ENCODE assay signal across 21 cellular contexts in genomic region chrX:87272491-87272890, GRCh38.
"Had no signal": no experiment of that assay in that cellular context is flagged by ENCODE, and none has a peak within 500 bp of the region (broad histone marks: within the 10 kb centered on the region; RNA-seq: fewer than 3 reads in every experiment).

No MANE protein-coding gene starts in this region.

- H3K4me3 Mint-ChIP-seq: activated CD4-positive, alpha-beta memory T cell treated with anti-CD3 and anti-CD28 coated beads, Interleukin-2, amount 10 ng/mL, durations not matched to agents 7 days and 5 days; activated CD4-positive, alpha-beta T cell treated with anti-CD3 and anti-CD28 coated beads, Interleukin-2, amount 10 ng/mL, durations not matched to agents 7 days and 5 days; activated naive CD4-positive, alpha-beta T cell treated with anti-CD3 and anti-CD28 coated beads, Interleukin-2, amount 10 ng/mL, durations not matched to agents 7 days and 5 days; activated naive CD8-positive, alpha-beta T cell treated with anti-CD3 and anti-CD28 coated beads, Interleukin-2, amount 10 ng/mL, durations not matched to agents 7 days and 5 days; activated T-cell treated with anti-CD3 and anti-CD28 coated beads, Interleukin-2, amount 50 U/mL, for 24 hours; activated T-cell treated with anti-CD3 and anti-CD28 coated beads, Interleukin-2, amount 50 U/mL, for 72 hours; brain had no signal

- H3K27ac Mint-ChIP-seq: activated CD4-positive, alpha-beta memory T cell treated with anti-CD3 and anti-CD28 coated beads, Interleukin-2, amount 10 ng/mL, durations not matched to agents 7 days and 5 days; activated CD4-positive, alpha-beta T cell treated with anti-CD3 and anti-CD28 coated beads, Interleukin-2, amount 10 ng/mL, durations not matched to agents 7 days and 5 days; activated naive CD4-positive, alpha-beta T cell treated with anti-CD3 and anti-CD28 coated beads, Interleukin-2, amount 10 ng/mL, durations not matched to agents 7 days and 5 days; activated naive CD4-positive, alpha-beta T cell treated with anti-CD3 and anti-CD28 coated beads, Interleukin-2, amount 50 U/mL, for 72 hours; activated naive CD8-positive, alpha-beta T cell treated with anti-CD3 and anti-CD28 coated beads, Interleukin-2, amount 10 ng/mL, durations not matched to agents 7 days and 5 days; activated T-cell treated with anti-CD3 and anti-CD28 coated beads, Interleukin-2, amount 50 U/mL, for 24 hours; activated T-cell treated with anti-CD3 and anti-CD28 coated beads, Interleukin-2, amount 50 U/mL, for 72 hours; brain had no signal

- H3K36me3 ChIP-seq: ascending aorta, colonic mucosa had no signal

- H3K27me3 Mint-ChIP-seq: activated CD4-positive, alpha-beta memory T cell treated with anti-CD3 and anti-CD28 coated beads, Interleukin-2, amount 10 ng/mL, durations not matched to agents 7 days and 5 days; activated CD4-positive, alpha-beta T cell treated with anti-CD3 and anti-CD28 coated beads, Interleukin-2, amount 10 ng/mL, durations not matched to agents 7 days and 5 days; activated naive CD4-positive, alpha-beta T cell treated with anti-CD3 and anti-CD28 coated beads, Interleukin-2, amount 10 ng/mL, durations not matched to agents 7 days and 5 days; activated naive CD8-positive, alpha-beta T cell treated with anti-CD3 and anti-CD28 coated beads, Interleukin-2, amount 10 ng/mL, durations not matched to agents 7 days and 5 days; activated T-cell treated with anti-CD3 and anti-CD28 coated beads, Interleukin-2, amount 50 U/mL, for 24 hours; brain had no signal

- H3K9me3 Mint-ChIP-seq: activated CD4-positive, alpha-beta memory T cell treated with anti-CD3 and anti-CD28 coated beads, Interleukin-2, amount 10 ng/mL, durations not matched to agents 7 days and 5 days; activated CD4-positive, alpha-beta T cell treated with anti-CD3 and anti-CD28 coated beads, Interleukin-2, amount 10 ng/mL, durations not matched to agents 7 days and 5 days; activated naive CD4-positive, alpha-beta T cell treated with anti-CD3 and anti-CD28 coated beads, Interleukin-2, amount 10 ng/mL, durations not matched to agents 7 days and 5 days; activated naive CD4-positive, alpha-beta T cell treated with anti-CD3 and anti-CD28 coated beads, Interleukin-2, amount 50 U/mL, for 72 hours; activated naive CD8-positive, alpha-beta T cell treated with anti-CD3 and anti-CD28 coated beads, Interleukin-2, amount 10 ng/mL, durations not matched to agents 7 days and 5 days; activated T-cell treated with anti-CD3 and anti-CD28 coated beads, Interleukin-2, amount 50 U/mL, for 24 hours; activated T-cell treated with anti-CD3 and anti-CD28 coated beads, Interleukin-2, amount 50 U/mL, for 72 hours; brain had no signal

- H3K9me3 ChIP-seq: ascending aorta, colonic mucosa had no signal

- H3K4me1 ChIP-seq: ascending aorta, colonic mucosa had no signal

- H3K4me1 Mint-ChIP-seq: activated CD4-positive, alpha-beta memory T cell treated with anti-CD3 and anti-CD28 coated beads, Interleukin-2, amount 10 ng/mL, durations not matched to agents 7 days and 5 days; activated CD4-positive, alpha-beta T cell treated with anti-CD3 and anti-CD28 coated beads, Interleukin-2, amount 10 ng/mL, durations not matched to agents 7 days and 5 days; activated naive CD4-positive, alpha-beta T cell treated with anti-CD3 and anti-CD28 coated beads, Interleukin-2, amount 10 ng/mL, durations not matched to agents 7 days and 5 days; activated naive CD8-positive, alpha-beta T cell treated with anti-CD3 and anti-CD28 coated beads, Interleukin-2, amount 10 ng/mL, durations not matched to agents 7 days and 5 days; brain had no signal

- H3K36me3 Mint-ChIP-seq: activated naive CD4-positive, alpha-beta T cell treated with anti-CD3 and anti-CD28 coated beads, Interleukin-2, amount 10 ng/mL, durations not matched to agents 7 days and 5 days; activated naive CD4-positive, alpha-beta T cell treated with anti-CD3 and anti-CD28 coated beads, Interleukin-2, amount 50 U/mL, for 72 hours; activated naive CD8-positive, alpha-beta T cell treated with anti-CD3 and anti-CD28 coated beads, Interleukin-2, amount 10 ng/mL, durations not matched to agents 7 days and 5 days; brain had no signal

- H3K27ac ChIP-seq: ascending aorta, colonic mucosa had no signal

- H3K27me3 ChIP-seq: ascending aorta, colonic mucosa had no signal

- DNase-seq: activated CD4-positive, alpha-beta memory T cell treated with anti-CD3 and anti-CD28 coated beads, Interleukin-2, amount 10 ng/mL, durations not matched to agents 7 days and 5 days; activated CD4-positive, alpha-beta T cell treated with anti-CD3 and anti-CD28 coated beads for 1 hour; activated CD4-positive, alpha-beta T cell treated with anti-CD3 and anti-CD28 coated beads for 4 hours; activated CD4-positive, alpha-beta T cell treated with anti-CD3 and anti-CD28 coated beads, Interleukin-2, amount 10 ng/mL, durations not matched to agents 7 days and 5 days; activated CD4-positive, alpha-beta T cell treated with anti-CD3 and anti-CD28 coated beads, Interleukin-2, amount 50 U/mL, for 4 hours; activated CD8-positive, alpha-beta memory T cell treated with anti-CD3 and anti-CD28 coated beads, Interleukin-2, amount 50 U/mL, for 48 hours; activated gamma-delta T cell; activated naive CD4-positive, alpha-beta T cell; activated naive CD4-positive, alpha-beta T cell treated with anti-CD3 and anti-CD28 coated beads, Interleukin-2, amount 10 ng/mL, durations not matched to agents 7 days and 5 days; activated naive CD8-positive, alpha-beta T cell treated with anti-CD3 and anti-CD28 coated beads, Interleukin-2, amount 10 ng/mL, durations not matched to agents 7 days and 5 days; activated T-cell treated with anti-CD3 and anti-CD28 coated beads for 4 hours; activated T-cell treated with anti-CD3 and anti-CD28 coated beads, Interleukin-2, amount 50 U/mL, for 24 hours; activated T-cell treated with anti-CD3 and anti-CD28 coated beads, Interleukin-2, amount 50 U/mL, for 72 hours; colonic mucosa; effector CD8-positive, alpha-beta T cell; foreskin fibroblast; head of caudate nucleus; T-helper 2 cell had no signal

- H3K4me3 ChIP-seq: ascending aorta, colonic mucosa had no signal
